Comparison of ENCODE assay signal across 8 cellular contexts in genomic region chr12:107027304-107028053, GRCh38. TPM values are rescaled to one million over a fixed set of nuclear protein-coding genes. Genes with fewer than 3 reads are reported as not detected.
A peak's percentile ranks its signal among the peaks of the same experiment; 100 is the strongest.
DNase-seq lines count a peak whose midpoint lies in the region; ATAC-seq and TF ChIP-seq lines count a peak whose summit lies in the region.

No MANE protein-coding gene starts in this region.

- no peaks in the 10 kb centered on the region for H3K9me3 ChIP-seq in spleen

- H3K4me3 Mint-ChIP-seq in brain, result peak overlapping the region; percentile 20 to 72 (median 70)

- H3K4me3 ChIP-seq in spleen, result no peak overlapping the region

- no peak for TF ChIP-seq CTCF in brain (conservative IDR thresholded peaks at IDR 0.05)
- TF ChIP-seq CTCF in spleen (IDR thresholded peaks at IDR 0.05 in 8 of 11, conservative IDR thresholded peaks at IDR 0.05 in 3 of 11), result no peak

- no peaks in the 10 kb centered on the region for H3K36me3 Mint-ChIP-seq in brain

- no peaks in the 10 kb centered on the region for H3K36me3 ChIP-seq in spleen

- H3K9me3 Mint-ChIP-seq in brain, result peaks cover 0 to 2% (median 0%) of the 10 kb centered on the region in 5 experiments

- peak overlapping the region in 7 of 8 donors; percentile 2 to 65 (median 52) for H3K27ac ChIP-seq in spleen

- no peaks in the 10 kb centered on the region for H3K27me3 ChIP-seq in spleen (replicated peaks in 1 of 7)

- TF ChIP-seq POLR2A in spleen (IDR thresholded peaks at IDR 0.05), result no peak

- peaks cover 0 to 54% (median 14%) of the 10 kb centered on the region in 6 donors for H3K4me1 ChIP-seq in spleen

- intact Hi-C loops in spleen (cut with DNase I; ENCODE audit: low total_unique reads), result no loop called here

- H3K27me3 Mint-ChIP-seq in brain, result no peaks in the 10 kb centered on the region

- peak; percentile 80 for DNase-seq in DMS153 (lab: John Stamatoyannopoulos, UW)
- peak; percentile 68 for DNase-seq in NCI-H1436 treated with DMSO at 0.1 percent for 48 hours (lab: John Stamatoyannopoulos, UW)
- DNase-seq in inferior parietal cortex (ENCODE audit: extremely low spot score), result peak; percentile 72
- DNase-seq in spleen, result no peak
- DNase-seq in NCI-H446 treated with DMSO at 0.1 percent for 48 hours (lab: John Stamatoyannopoulos, UW), result no peak

- H3K4me1 Mint-ChIP-seq in brain, result peaks cover 81% of the 10 kb centered on the region

- ATAC-seq in GM21529 (IDR thresholded peaks at IDR 0.05; ENCODE audit: unreplicated experiment) (no peak), HG02852 (IDR thresholded peaks at IDR 0.05; ENCODE audit: unreplicated experiment) (no peak)

- H3K27ac Mint-ChIP-seq in brain, result peak overlapping the region; percentile 72 to 100 (median 84)

- 48 to 63% (median 57%) methylated on average over 3 of the region's 3 CpGs for WGBS in spleen, 5 donors

RNA-seq across cellular contexts. Expression of gene MTERF2, which starts 40.5 kb away (rescaled TPM):
- polyA plus RNA-seq in brain (ENCODE audit: insufficient read depth, low read depth, low replicate concordance) (5.0 TPM), spleen (10 to 100 TPM in 1 of 3 donors, 1 to 10 TPM in 2; 6.8 to 11.5 (median 9.7) TPM)
- 10 to 100 TPM in 3 of 7 donors, 1 to 10 TPM in 4; 7.9 to 21.2 (median 9.7) TPM for total RNA-seq in spleen

Comparison
In these comparisons a context has a peak if more than half of its experiments do, and no peak if none do; other contexts are left out.
1. DNase-seq: peak in DMS153 (single experiment), NCI-H1436 treated with DMSO at 0.1 percent for 48 hours (single experiment) and inferior parietal cortex (single experiment); none in spleen (single experiment) and NCI-H446 treated with DMSO at 0.1 percent for 48 hours (single experiment).